ENCODE assay signal across 25 cellular contexts in genomic region chr18:79426376-79427300, GRCh38.
"Had no signal": no experiment of that assay in that cellular context is flagged by ENCODE, and none has a peak within 500 bp of the region (broad histone marks: within the 10 kb centered on the region; RNA-seq: fewer than 3 reads in every experiment).

No MANE protein-coding gene starts in this region.

- H3K9me3 Mint-ChIP-seq: activated naive CD8-positive, alpha-beta T cell treated with anti-CD3 and anti-CD28 coated beads, Interleukin-2, amount 10 ng/mL, durations not matched to agents 7 days and 5 days; activated T-helper 2 cell treated with anti-CD3 and anti-CD28 coated beads, Interferon-gamma antibody, Interleukin-2, Interleukin-4, amounts not matched to agents 10 μg/mL and 5 μg/mL and 100 μg/mL, durations not matched to agents 14 hours and 24 hours and 36 hours; effector memory CD8-positive, alpha-beta T cell; natural killer cell treated with Interleukin-12 subunit alpha and Interleukin-12 subunit beta and Interleukin-15 and Interleukin-18, amount 100 ng/mL, for 72 hours; stimulated activated memory B cell treated with anti-CD40 and anti-IgM and Interleukin-4, amounts not matched to agents 10 μg/mL and 1 μg/mL and 100 μg/mL, for 72 hours had no signal

- H3K27ac ChIP-seq: brain microvascular endothelial cell, gastrocnemius medialis, skin epidermis, testis, transverse colon had no signal

- H3K4me3 ChIP-seq: gastrocnemius medialis, mucosa of descending colon, skin epidermis, testis, transverse colon had no signal

- H3K36me3 Mint-ChIP-seq: activated CD8-positive, alpha-beta memory T cell treated with anti-CD3 and anti-CD28 coated beads, Interleukin-2, amount 10 ng/mL, durations not matched to agents 7 days and 5 days had no signal

- H3K36me3 ChIP-seq: brain microvascular endothelial cell, gastrocnemius medialis, transverse colon had no signal

- H3K27ac Mint-ChIP-seq: activated CD4-positive, alpha-beta T cell treated with anti-CD3 and anti-CD28 coated beads for 36 hours; activated CD8-positive, alpha-beta memory T cell treated with anti-CD3 and anti-CD28 coated beads, Interleukin-2, amount 10 ng/mL, durations not matched to agents 7 days and 5 days; activated CD8-positive, alpha-beta T cell treated with anti-CD3 and anti-CD28 coated beads, Interleukin-2, amount 10 ng/mL, durations not matched to agents 7 days and 5 days; activated naive CD8-positive, alpha-beta T cell treated with anti-CD3 and anti-CD28 coated beads, Interleukin-2, amount 10 ng/mL, durations not matched to agents 7 days and 5 days; activated T-helper 2 cell treated with anti-CD3 and anti-CD28 coated beads, Interferon-gamma antibody, Interleukin-2, Interleukin-4, amounts not matched to agents 10 μg/mL and 5 μg/mL and 100 μg/mL, durations not matched to agents 14 hours and 24 hours and 36 hours; natural killer cell treated with Interleukin-12 subunit alpha and Interleukin-12 subunit beta and Interleukin-15 and Interleukin-18, amount 100 ng/mL, for 72 hours had no signal

- ATAC-seq: activated CD4-positive, alpha-beta T cell treated with anti-CD3 and anti-CD28 coated beads for 36 hours; activated CD8-positive, alpha-beta memory T cell treated with anti-CD3 and anti-CD28 coated beads, Interleukin-2, amount 10 ng/mL, durations not matched to agents 7 days and 5 days; activated CD8-positive, alpha-beta T cell treated with anti-CD3 and anti-CD28 coated beads, Interleukin-2, amount 10 ng/mL, durations not matched to agents 7 days and 5 days; effector memory CD8-positive, alpha-beta T cell; gastrocnemius medialis; left ventricle myocardium superior; mucosa of descending colon; natural killer cell treated with Interleukin-12 subunit alpha and Interleukin-12 subunit beta and Interleukin-15 and Interleukin-18, amount 100 ng/mL, for 72 hours; sciatic nerve; stimulated activated memory B cell treated with anti-CD40 and anti-IgM and Interleukin-4, amounts not matched to agents 10 μg/mL and 1 μg/mL and 100 μg/mL, for 72 hours had no signal

- H3K27me3 ChIP-seq: gastrocnemius medialis, testis, transverse colon had no signal

- H3K9me3 ChIP-seq: gastrocnemius medialis, mucosa of descending colon, testis, transverse colon had no signal

- H3K27me3 Mint-ChIP-seq: activated CD4-positive, alpha-beta T cell treated with anti-CD3 and anti-CD28 coated beads for 36 hours; activated CD8-positive, alpha-beta memory T cell treated with anti-CD3 and anti-CD28 coated beads, Interleukin-2, amount 10 ng/mL, durations not matched to agents 7 days and 5 days; activated naive CD8-positive, alpha-beta T cell treated with anti-CD3 and anti-CD28 coated beads, Interleukin-2, amount 10 ng/mL, durations not matched to agents 7 days and 5 days; effector memory CD8-positive, alpha-beta T cell; natural killer cell treated with Interleukin-12 subunit alpha and Interleukin-12 subunit beta and Interleukin-15 and Interleukin-18, amount 100 ng/mL, for 72 hours; stimulated activated memory B cell treated with anti-CD40 and anti-IgM and Interleukin-4, amounts not matched to agents 10 μg/mL and 1 μg/mL and 100 μg/mL, for 72 hours had no signal

- H3K4me3 Mint-ChIP-seq: activated CD4-positive, alpha-beta T cell treated with anti-CD3 and anti-CD28 coated beads for 36 hours; activated CD8-positive, alpha-beta memory T cell treated with anti-CD3 and anti-CD28 coated beads, Interleukin-2, amount 10 ng/mL, durations not matched to agents 7 days and 5 days; activated CD8-positive, alpha-beta T cell treated with anti-CD3 and anti-CD28 coated beads, Interleukin-2, amount 10 ng/mL, durations not matched to agents 7 days and 5 days; activated naive CD8-positive, alpha-beta T cell treated with anti-CD3 and anti-CD28 coated beads, Interleukin-2, amount 10 ng/mL, durations not matched to agents 7 days and 5 days; effector memory CD8-positive, alpha-beta T cell; natural killer cell treated with Interleukin-12 subunit alpha and Interleukin-12 subunit beta and Interleukin-15 and Interleukin-18, amount 100 ng/mL, for 72 hours; stimulated activated memory B cell treated with anti-CD40 and anti-IgM and Interleukin-4, amounts not matched to agents 10 μg/mL and 1 μg/mL and 100 μg/mL, for 72 hours had no signal

- DNase-seq: activated CD4-positive, alpha-beta T cell treated with anti-CD3 and anti-CD28 coated beads for 36 hours; activated CD4-positive, CD25-positive, alpha-beta regulatory T cell; activated CD8-positive, alpha-beta memory T cell treated with anti-CD3 and anti-CD28 coated beads, Interleukin-2, amount 10 ng/mL, durations not matched to agents 7 days and 5 days; activated CD8-positive, alpha-beta T cell treated with anti-CD3 and anti-CD28 coated beads, Interleukin-2, amount 10 ng/mL, durations not matched to agents 7 days and 5 days; activated naive CD4-positive, alpha-beta T cell; activated naive CD8-positive, alpha-beta T cell treated with anti-CD3 and anti-CD28 coated beads, Interleukin-2, amount 10 ng/mL, durations not matched to agents 7 days and 5 days; activated T-cell treated with anti-CD3 and anti-CD28 coated beads, Interleukin-2, amount 50 U/mL, for 48 hours; amniotic stem cell; brain microvascular endothelial cell; cortex of kidney; effector memory CD8-positive, alpha-beta T cell; erythroblast; gastrocnemius medialis; glutamatergic neuron; left ventricle myocardium superior; mucosa of descending colon; stimulated activated CD4-positive, alpha-beta T cell treated with anti-CD3 and anti-CD28 coated beads, Interleukin-4, amount 100 ng/mL, for 24 hours; T-helper 1 cell; testis; transverse colon had no signal
